ENCODE assay signal across 8 cellular contexts in genomic region chr6:44002071-44002590, GRCh38.
A peak's percentile ranks its signal among the peaks of the same experiment; 100 is the strongest.
DNase-seq lines count a peak whose midpoint lies in the region; ATAC-seq and TF ChIP-seq lines count a peak whose summit lies in the region.

No MANE protein-coding gene starts in this region.

- H3K36me3 ChIP-seq in BJ (ENCODE audit: control insufficient read depth, insufficient read depth, low read length): no peaks in the 10 kb centered on the region
- no peaks in the 10 kb centered on the region for H3K36me3 ChIP-seq in mammary epithelial cell (ENCODE audit: insufficient read depth, low read length)
- no peaks in the 10 kb centered on the region for H3K36me3 ChIP-seq in aorta (ENCODE audit: control insufficient read depth in 1 of 2, insufficient read depth in 2 of 2, low read length in 1 of 2)

- peak overlapping the region; percentile 81 for H3K4me2 ChIP-seq in mammary epithelial cell (ENCODE audit: insufficient read depth, low read depth, low read length)

- H3K27me3 ChIP-seq in BJ (ENCODE audit: control insufficient read depth, insufficient read depth, low read length): no peaks in the 10 kb centered on the region
- no peaks in the 10 kb centered on the region for H3K27me3 ChIP-seq in mammary epithelial cell (ENCODE audit: insufficient read depth, low read length)
- H3K27me3 ChIP-seq in aorta (ENCODE audit: control insufficient read depth in 1 of 2, insufficient read depth in 2 of 2, low read length in 1 of 2): no peaks in the 10 kb centered on the region

- CTCF ChIA-PET in BJ (lab: Yijun Ruan, JAX): interaction anchor here (0.5 to 2.0 kb wide), 4 partner anchors 9 to 45 kb away, joined by 3 to 9 read pairs (median 4); no protein-coding TSS in a partner anchor
- CTCF ChIA-PET in mammary epithelial cell (lab: Charles Lee; ENCODE audit: low non-redundant PET): no interaction called here

- H2AFZ ChIP-seq in mammary epithelial cell (ENCODE audit: low read depth, low read length): peak overlapping the region; percentile 85

- H3K27me3 Mint-ChIP-seq in memory B cell: peaks cover 21% of the 10 kb centered on the region

- intact Hi-C loops in mammary epithelial cell (cut with micrococcal nuclease): no loop called here
- intact Hi-C loops in aorta (cut with DNase I): loop anchor here (2.0 to 5.0 kb wide), 3 partner anchors 55 to 229 kb away; no protein-coding TSS in a partner anchor

- no peak overlapping the region for H3K9ac ChIP-seq in mammary epithelial cell (ENCODE audit: insufficient read depth, low read length)

- peak overlapping the region; percentile 82 for H3K4me3 Mint-ChIP-seq in memory B cell

- ATAC-seq in HG02885 (IDR thresholded peaks at IDR 0.05; ENCODE audit: poor library complexity, unreplicated experiment) (peak; percentile 20), memory B cell (ENCODE audit: low read depth) (peak; percentile 47), aorta (ENCODE audit: low FRiP score) (peak; percentile 21), HG02588 (IDR thresholded peaks at IDR 0.05; ENCODE audit: unreplicated experiment) (no peak)

- BruUV-seq in mammary epithelial cell (replicated peaks; lab: Mats Ljungman, UMichigan): no TSS peak

- H3K9me3 Mint-ChIP-seq in memory B cell: no peaks in the 10 kb centered on the region

- H3K4me3 ChIP-seq in BJ (ENCODE audit: low read depth, low read length) (peak overlapping the region; percentile 5), mammary epithelial cell (replicated peaks in 1 of 3; ENCODE audit: insufficient read depth in 1 of 3, low read depth in 2 of 3, low read length in 3 of 3) (peak overlapping the region in 1 of 3 experiments; percentile 35), aorta (ENCODE audit: low read length in 2 of 2) (no peak overlapping the region)

- POLR2A ChIA-PET in BJ (lab: Charles Lee): no interaction called here

- in situ Hi-C loops in mammary epithelial cell (cut with MboI; ENCODE audit: low sequenced_read_pairs in 2 of 2): no loop called here

- H3K27ac ChIP-seq in mammary epithelial cell (ENCODE audit: insufficient read depth, low read depth, low read length): no peak overlapping the region
- no peak overlapping the region for H3K27ac ChIP-seq in aorta (ENCODE audit: low read depth in 1 of 2, low read length in 2 of 2)

- no peak for DNase-seq in BJ (ENCODE audit: low read depth)
- no peak for DNase-seq in mammary epithelial cell
- no peak for DNase-seq in memory B cell (ENCODE audit: low spot score in 2 of 2)
- peak; percentile 34 to 84 for DNase-seq in aorta
- DNase-seq in NCI-H2171 (lab: John Stamatoyannopoulos, UW): no peak
- DNase-seq in NCI-H446 treated with DMSO at 0.1 percent for 48 hours (lab: John Stamatoyannopoulos, UW): no peak

- no peaks in the 10 kb centered on the region for H3K79me2 ChIP-seq in mammary epithelial cell (ENCODE audit: insufficient read depth, low read length)

- H3K27ac Mint-ChIP-seq in memory B cell: no peak overlapping the region

- TF ChIP-seq CTCF in BJ (IDR thresholded peaks at IDR 0.05; ENCODE audit: insufficient read depth, low read depth, low read length) (no peak), mammary epithelial cell (conservative IDR thresholded peaks at IDR 0.05 in 1 of 2, IDR thresholded peaks at IDR 0.05 in 1 of 2; ENCODE audit: extremely low read depth in 1 of 2, insufficient read depth in 1 of 2, low read depth in 1 of 2, low read length in 2 of 2) (no peak)

- no peaks in the 10 kb centered on the region for H3K36me3 Mint-ChIP-seq in memory B cell

- peaks cover 11% of the 10 kb centered on the region for H3K4me1 Mint-ChIP-seq in memory B cell

- WGBS in mammary epithelial cell (ENCODE audit: low coverage, missing lambda C conversion rate): 12% methylated on average over 8 of the region's 37 CpGs
- 2 to 4% methylated on average over 30 to 37 of the region's 37 CpGs for WGBS in aorta, 2 donors

- peaks cover 12% of the 10 kb centered on the region for H3K4me1 ChIP-seq in mammary epithelial cell (ENCODE audit: insufficient read depth, low read length)
- no peaks in the 10 kb centered on the region for H3K4me1 ChIP-seq in aorta (ENCODE audit: control insufficient read depth in 1 of 2, insufficient read depth in 2 of 2, low read length in 2 of 2)

- H3K9me3 ChIP-seq in mammary epithelial cell (replicated peaks; ENCODE audit: insufficient read depth, low read length): no peaks in the 10 kb centered on the region
- H3K9me3 ChIP-seq in aorta (ENCODE audit: control insufficient read depth, low read length): no peaks in the 10 kb centered on the region

- dilution Hi-C loops in mammary epithelial cell (cut with HindIII; ENCODE audit: low sequenced_read_pairs): no loop called here

- H4K20me1 ChIP-seq in mammary epithelial cell (ENCODE audit: insufficient read depth, low read length): no peaks in the 10 kb centered on the region

Comparison
In these comparisons a context has a peak if more than half of its experiments do, and no peak if none do; other contexts are left out.
1. DNase-seq: peak in aorta (2 of 2); none in BJ (single experiment), mammary epithelial cell (single experiment), memory B cell (0 of 2), NCI-H2171 (single experiment) and NCI-H446 treated with DMSO at 0.1 percent for 48 hours (single experiment).